In the genomic region with DNA sequence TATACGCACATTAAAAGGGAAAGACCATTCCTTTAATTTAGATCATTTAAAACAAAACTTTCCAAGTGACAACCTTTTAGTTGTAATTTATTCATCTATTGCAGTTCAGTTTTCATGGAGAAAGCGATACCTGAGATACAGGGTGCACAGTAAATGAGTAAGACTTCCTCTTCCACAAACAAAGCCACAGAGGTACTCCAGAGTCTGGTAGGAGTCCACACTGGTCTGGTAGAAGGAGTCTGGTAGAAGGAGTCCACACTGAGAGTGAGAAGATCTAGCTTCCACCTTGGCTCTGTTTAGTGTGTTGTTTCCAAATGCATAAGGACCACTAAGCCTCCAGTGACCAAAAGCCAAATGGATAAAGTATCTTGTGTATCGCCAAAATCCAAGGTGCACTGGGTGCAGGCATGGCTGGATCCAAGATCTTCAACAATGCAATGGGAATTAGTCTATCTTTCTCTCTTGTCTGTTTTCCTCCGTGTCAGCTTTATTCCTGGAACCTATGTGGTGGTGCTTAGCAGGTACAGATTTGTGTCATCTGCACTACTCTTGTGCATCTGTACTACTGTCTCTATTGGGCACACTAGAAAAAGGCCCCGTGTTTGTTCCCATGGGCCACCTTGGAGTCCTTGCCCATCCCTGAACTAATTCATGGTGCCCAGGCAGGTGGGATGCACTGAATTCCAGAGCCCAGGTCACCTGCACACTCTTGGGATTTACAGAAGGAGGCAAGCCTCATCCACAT, we compare ENCODE assay signal across 23 cellular contexts.
"Had no signal": no experiment of that assay in that cellular context is flagged by ENCODE, and none has a peak within 500 bp of the region (broad histone marks: within the 10 kb centered on the region; RNA-seq: fewer than 3 reads in every experiment).

No MANE protein-coding gene starts in this region.

- H3K4me1 ChIP-seq: breast epithelium, Peyer's patch had no signal

- H3K4me3 Mint-ChIP-seq: activated CD4-positive, alpha-beta T cell treated with anti-CD3 and anti-CD28 coated beads, Interleukin-2, amount 10 ng/mL, durations not matched to agents 24 days and 14 days; activated T-helper 1 cell treated with anti-CD3 and anti-CD28 coated beads, Interleukin-12 subunit alpha, Interleukin-12 subunit beta, Interleukin-2, Interleukin-4 antibody, amounts not matched to agents 30 ng/mL and 10 ng/mL and 1 ng/mL, durations not matched to agents 14 hours and 24 hours and 36 hours; central memory CD8-positive, alpha-beta T cell had no signal

- ATAC-seq: SK-N-SH treated with all-trans-retinoic acid at 6 μM for 48 hours had no signal

- H3K27me3 Mint-ChIP-seq: activated CD4-positive, alpha-beta T cell treated with anti-CD3 and anti-CD28 coated beads, Interleukin-2, amount 10 ng/mL, durations not matched to agents 24 days and 14 days; central memory CD8-positive, alpha-beta T cell had no signal

- H3K27me3 ChIP-seq: breast epithelium, Peyer's patch, SJSA1 had no signal

- H3K27ac Mint-ChIP-seq: activated CD4-positive, alpha-beta T cell treated with anti-CD3 and anti-CD28 coated beads, Interleukin-2, amount 10 ng/mL, durations not matched to agents 24 days and 14 days; activated T-helper 1 cell treated with anti-CD3 and anti-CD28 coated beads, Interleukin-12 subunit alpha, Interleukin-12 subunit beta, Interleukin-2, Interleukin-4 antibody, amounts not matched to agents 30 ng/mL and 10 ng/mL and 1 ng/mL, durations not matched to agents 14 hours and 24 hours and 36 hours had no signal

- H3K9me3 Mint-ChIP-seq: activated T-helper 1 cell treated with anti-CD3 and anti-CD28 coated beads, Interleukin-12 subunit alpha, Interleukin-12 subunit beta, Interleukin-2, Interleukin-4 antibody, amounts not matched to agents 30 ng/mL and 10 ng/mL and 1 ng/mL, durations not matched to agents 14 hours and 24 hours and 36 hours; central memory CD8-positive, alpha-beta T cell had no signal

- H3K36me3 ChIP-seq: breast epithelium, Peyer's patch, SJSA1 had no signal

- H3K27ac ChIP-seq: breast epithelium, Peyer's patch, RWPE1, SJSA1 had no signal

- H3K9me3 ChIP-seq: breast epithelium, Peyer's patch, SJSA1 had no signal

- H3K4me3 ChIP-seq: breast epithelium, Peyer's patch, SJSA1 had no signal

- DNase-seq: activated CD4-positive, alpha-beta T cell treated with anti-CD3 and anti-CD28 coated beads, Interleukin-2, amount 10 ng/mL, durations not matched to agents 24 days and 14 days; activated CD4-positive, alpha-beta T cell treated with anti-CD3 and anti-CD28 coated beads, Interleukin-2, amount 50 U/mL, for 48 hours; activated gamma-delta T cell treated with Interleukin-2 at 50 U/mL for 16 hours; activated naive CD4-positive, alpha-beta T cell treated with anti-CD3 and anti-CD28 coated beads, Interleukin-2, amount 50 U/mL, for 16 hours; aorta; IMR-90; Kasumi-1; KBM-7; NCI-H1048; NCI-H146; NCI-H187 treated with DMSO at 0.1 percent for 48 hours; NCI-H2081 treated with DMSO at 0.1 percent for 48 hours; NCI-H446; NCI-H524; SHP77; SW 1271 had no signal
